Comparison of ENCODE assay signal across 1 cellular context in the genomic region with DNA sequence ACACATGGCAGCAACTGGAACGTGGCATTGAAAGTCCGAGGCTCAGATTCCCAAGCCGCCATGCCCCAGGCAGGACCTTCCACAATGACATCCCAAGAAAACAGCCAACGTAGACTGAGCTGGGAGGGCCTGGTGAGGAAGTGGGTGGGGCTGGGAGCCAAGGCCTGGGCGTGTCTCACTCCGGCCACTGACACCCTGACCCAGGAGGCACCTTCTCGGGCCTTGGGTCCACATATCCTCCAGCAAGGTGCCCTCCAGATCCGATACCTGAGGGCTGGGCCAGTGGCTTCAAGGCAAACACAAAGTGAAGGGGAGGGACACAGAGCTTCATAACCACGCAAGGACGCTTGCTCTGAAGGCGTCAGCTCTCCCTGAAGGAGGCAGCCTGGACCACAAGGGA.
TF ChIP-seq lines count a peak whose summit lies in the region.

No MANE protein-coding gene starts in this region.

TF ChIP-seq in HepG2, 621 proteins besides CTCF, POLR2A, EP300 and RAD21:
- TF ChIP-seq NAIF1 (CRISPR knock-in tag; IDR thresholded peaks at IDR 0.05; ENCODE audit: borderline replicate concordance) (no peak), ZNF292 (CRISPR knock-in tag; IDR thresholded peaks at IDR 0.05; ENCODE audit: borderline replicate concordance, low read depth) (no peak), ZBTB25 (CRISPR knock-in tag; IDR thresholded peaks at IDR 0.05) (no peak), TAF1 (CRISPR knock-in tag; IDR thresholded peaks at IDR 0.05) (no peak), ZNF564 (CRISPR knock-in tag; IDR thresholded peaks at IDR 0.05) (no peak), ATAD3A (CRISPR knock-in tag; IDR thresholded peaks at IDR 0.05) (no peak), RNF2 (conservative IDR thresholded peaks at IDR 0.05; ENCODE audit: low read depth) (no peak), HDAC6 (IDR thresholded peaks at IDR 0.05; ENCODE audit: low read depth, low read length) (no peak), YEATS4 (CRISPR knock-in tag; IDR thresholded peaks at IDR 0.05; ENCODE audit: borderline replicate concordance) (no peak), ZMYM4 (CRISPR knock-in tag; IDR thresholded peaks at IDR 0.05) (no peak), RORA (CRISPR knock-in tag; IDR thresholded peaks at IDR 0.05) (no peak), ZBED4 (CRISPR knock-in tag; IDR thresholded peaks at IDR 0.05; ENCODE audit: borderline replicate concordance) (no peak)
- TF ChIP-seq, protein P1, sequence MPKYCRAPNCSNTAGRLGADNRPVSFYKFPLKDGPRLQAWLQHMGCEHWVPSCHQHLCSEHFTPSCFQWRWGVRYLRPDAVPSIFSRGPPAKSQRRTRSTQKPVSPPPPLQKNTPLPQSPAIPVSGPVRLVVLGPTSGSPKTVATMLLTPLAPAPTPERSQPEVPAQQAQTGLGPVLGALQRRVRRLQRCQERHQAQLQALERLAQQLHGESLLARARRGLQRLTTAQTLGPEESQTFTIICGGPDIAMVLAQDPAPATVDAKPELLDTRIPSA (CRISPR knock-in tag; IDR thresholded peaks at IDR 0.05; ENCODE audit: borderline replicate concordance): no peak
- TF ChIP-seq, protein P2, sequence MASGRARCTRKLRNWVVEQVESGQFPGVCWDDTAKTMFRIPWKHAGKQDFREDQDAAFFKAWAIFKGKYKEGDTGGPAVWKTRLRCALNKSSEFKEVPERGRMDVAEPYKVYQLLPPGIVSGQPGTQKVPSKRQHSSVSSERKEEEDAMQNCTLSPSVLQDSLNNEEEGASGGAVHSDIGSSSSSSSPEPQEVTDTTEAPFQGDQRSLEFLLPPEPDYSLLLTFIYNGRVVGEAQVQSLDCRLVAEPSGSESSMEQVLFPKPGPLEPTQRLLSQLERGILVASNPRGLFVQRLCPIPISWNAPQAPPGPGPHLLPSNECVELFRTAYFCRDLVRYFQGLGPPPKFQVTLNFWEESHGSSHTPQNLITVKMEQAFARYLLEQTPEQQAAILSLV (CRISPR knock-in tag; IDR thresholded peaks at IDR 0.05; ENCODE audit: borderline replicate concordance): no peak
